In the genomic region with DNA sequence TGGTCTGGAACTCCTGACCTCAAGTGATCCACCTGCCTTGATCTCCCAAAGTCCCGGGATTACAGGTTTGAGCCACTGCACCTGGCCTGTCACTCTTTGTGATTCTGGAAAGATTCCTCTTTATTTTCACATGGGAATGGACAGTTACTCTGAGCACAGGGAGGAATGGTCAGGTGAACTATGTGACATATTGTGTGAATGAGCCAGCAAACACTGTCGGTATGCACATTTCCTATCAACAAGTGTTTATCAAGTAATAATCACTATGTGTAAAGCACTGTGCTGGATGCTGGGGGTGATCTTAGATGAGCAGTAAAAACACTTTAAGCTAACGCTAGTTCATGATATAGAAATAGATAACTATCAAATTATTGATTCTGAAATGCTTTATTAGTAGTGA, we compare ENCODE assay signal across 36 cellular contexts.
"Had no signal": no experiment of that assay in that cellular context is flagged by ENCODE, and none has a peak within 500 bp of the region (broad histone marks: within the 10 kb centered on the region; RNA-seq: fewer than 3 reads in every experiment).

No MANE protein-coding gene starts in this region.

- DNase-seq: Karpas-422, Kasumi-1, MG63, MM.1S, MV-4-11, NCI-H1048, NCI-H1092, NCI-H1092 treated with DMSO at 0.1 percent for 48 hours, NCI-H1105, NCI-H1105 treated with DMSO at 0.1 percent for 48 hours, NCI-H1417, NCI-H1417 treated with DMSO at 0.1 percent for 48 hours, NCI-H1436, NCI-H1436 treated with DMSO at 0.1 percent for 48 hours, NCI-H146, NCI-H1694, NCI-H1694 treated with DMSO at 0.1 percent for 48 hours, NCI-H187, NCI-H187 treated with DMSO at 0.1 percent for 48 hours, NCI-H1930, NCI-H2029, NCI-H2029 treated with DMSO at 0.1 percent for 48 hours, NCI-H2081, NCI-H2081 treated with DMSO at 0.1 percent for 48 hours, NCI-H2107, NCI-H2171, NCI-H2171 treated with DMSO at 0.1 percent for 48 hours, NCI-H2227 treated with DMSO at 0.1 percent for 48 hours, NCI-H226, NCI-H345, NCI-H446, NCI-H446 treated with DMSO at 0.1 percent for 48 hours, NCI-H510A, NCI-H510A treated with DMSO at 0.1 percent for 48 hours, NCI-H524 had no signal

- H3K27me3 ChIP-seq: MG63 had no signal

- H3K27ac ChIP-seq: KMS-11 had no signal

- H3K36me3 ChIP-seq: MG63 had no signal

- H3K9me3 ChIP-seq: MG63 had no signal

- H3K4me2 ChIP-seq: KMS-11 had no signal

- H3K4me3 ChIP-seq: MG63 had no signal

- H3K9ac ChIP-seq: KMS-11 had no signal
